Comparison of ENCODE assay signal across 20 cellular contexts in genomic region chr7:27178366-27178765, GRCh38. TPM values are rescaled to one million over a fixed set of nuclear protein-coding genes. Genes with fewer than 3 reads are reported as not detected.
DNase-seq lines count a peak whose midpoint lies in the region; TF ChIP-seq lines count a peak whose summit lies in the region.
"Had no signal": no experiment of that assay in that cellular context is flagged by ENCODE, and none has a peak within 500 bp of the region (broad histone marks: within the 10 kb centered on the region; RNA-seq: fewer than 3 reads in every experiment).

No MANE protein-coding gene starts in this region.

- CTCF ChIA-PET in activated CD4-positive, alpha-beta memory T cell treated with anti-CD3 and anti-CD28 coated beads for 36 hours (lab: Charles Lee), result interaction anchor here (1.4 to 3.4 kb wide), 8 partner anchors 10 to 491 kb away, joined by 3 to 22 read pairs (median 10); partner anchors contain the start of genes HOXA5 and HOXA9
- CTCF ChIA-PET in activated CD4-positive, alpha-beta memory T cell treated with anti-CD3 and anti-CD28 coated beads, Interleukin-2, amount 10 ng/mL, durations not matched to agents 7 days and 5 days (lab: Charles Lee), result interaction anchor here (0.7 to 2.9 kb wide), 7 partner anchors 10 to 785 kb away, joined by 3 to 17 read pairs (median 3); no protein-coding TSS in a partner anchor

- no peak for TF ChIP-seq POLR2A in erythroblast (IDR thresholded peaks at IDR 0.05; ENCODE audit: low read length)

- no peaks in the 10 kb centered on the region for H3K36me3 Mint-ChIP-seq in activated CD4-positive, alpha-beta memory T cell treated with anti-CD3 and anti-CD28 coated beads for 36 hours
- H3K36me3 Mint-ChIP-seq in activated CD4-positive, alpha-beta memory T cell treated with anti-CD3 and anti-CD28 coated beads, Interleukin-2, amount 10 ng/mL, durations not matched to agents 7 days and 5 days (ENCODE audit: low read depth), result no peaks in the 10 kb centered on the region
- H3K36me3 Mint-ChIP-seq in nephron (ENCODE audit: low read depth), result peaks cover 32% of the 10 kb centered on the region
- H3K36me3 Mint-ChIP-seq: stimulated activated effector memory CD8-positive, alpha-beta T cell treated with anti-CD3 and anti-CD28 coated beads, Interleukin-12 subunit alpha, Interleukin-12 subunit beta, amount 100 ng/mL, for 72 hours had no signal

- H3K27ac ChIP-seq in colonic mucosa (peak overlapping the region; percentile 94), urinary bladder (ENCODE audit: low read depth) (peak overlapping the region; percentile 64)
- H3K27ac ChIP-seq: 22Rv1 had no signal

- H3K36me3 ChIP-seq in colonic mucosa, result no peaks in the 10 kb centered on the region
- H3K36me3 ChIP-seq in urinary bladder (ENCODE audit: insufficient read depth), result no peaks in the 10 kb centered on the region

- H3K9me3 ChIP-seq in colonic mucosa, result no peaks in the 10 kb centered on the region

- intact Hi-C loops in activated CD4-positive, alpha-beta memory T cell treated with anti-CD3 and anti-CD28 coated beads for 36 hours (cut with micrococcal nuclease), result loop anchor here (5.0 kb wide), 1 partner anchor 1321 kb away; no protein-coding TSS in a partner anchor
- intact Hi-C loops in colonic mucosa (cut with DNase I), result no loop called here

- POLR2A ChIA-PET in activated CD4-positive, alpha-beta memory T cell treated with anti-CD3 and anti-CD28 coated beads for 36 hours (lab: Charles Lee), result no interaction called here
- POLR2A ChIA-PET in activated CD4-positive, alpha-beta memory T cell treated with anti-CD3 and anti-CD28 coated beads, Interleukin-2, amount 10 ng/mL, durations not matched to agents 7 days and 5 days (lab: Charles Lee), result no interaction called here

- H3K4me1 Mint-ChIP-seq in activated CD4-positive, alpha-beta memory T cell treated with anti-CD3 and anti-CD28 coated beads for 36 hours (ENCODE audit: low read depth), result peaks cover 10% of the 10 kb centered on the region
- peaks cover 3% of the 10 kb centered on the region for H3K4me1 Mint-ChIP-seq in activated CD4-positive, alpha-beta memory T cell treated with anti-CD3 and anti-CD28 coated beads, Interleukin-2, amount 10 ng/mL, durations not matched to agents 7 days and 5 days
- peaks cover 46% of the 10 kb centered on the region for H3K4me1 Mint-ChIP-seq in nephron

- H3K9me3 Mint-ChIP-seq in activated CD4-positive, alpha-beta memory T cell treated with anti-CD3 and anti-CD28 coated beads for 36 hours, result no peaks in the 10 kb centered on the region
- no peaks in the 10 kb centered on the region for H3K9me3 Mint-ChIP-seq in activated CD4-positive, alpha-beta memory T cell treated with anti-CD3 and anti-CD28 coated beads, Interleukin-2, amount 10 ng/mL, durations not matched to agents 7 days and 5 days
- no peaks in the 10 kb centered on the region for H3K9me3 Mint-ChIP-seq in nephron
- H3K9me3 Mint-ChIP-seq: activated CD4-positive, alpha-beta T cell treated with anti-CD3 and anti-CD28 coated beads, Interleukin-2, amount 10 ng/mL, durations not matched to agents 7 days and 5 days; activated T-cell treated with anti-CD3 and anti-CD28 coated beads, Interleukin-2, amount 50 U/mL, for 72 hours; stimulated activated effector memory CD8-positive, alpha-beta T cell treated with anti-CD3 and anti-CD28 coated beads, Interleukin-12 subunit alpha, Interleukin-12 subunit beta, amount 100 ng/mL, for 72 hours had no signal

- H3K4me3 Mint-ChIP-seq in activated CD4-positive, alpha-beta memory T cell treated with anti-CD3 and anti-CD28 coated beads for 36 hours, result no peak overlapping the region
- no peak overlapping the region for H3K4me3 Mint-ChIP-seq in activated CD4-positive, alpha-beta memory T cell treated with anti-CD3 and anti-CD28 coated beads, Interleukin-2, amount 10 ng/mL, durations not matched to agents 7 days and 5 days
- H3K4me3 Mint-ChIP-seq in nephron, result peak overlapping the region; percentile 83 to 93 (median 92)
- H3K4me3 Mint-ChIP-seq: activated CD4-positive, alpha-beta T cell treated with anti-CD3 and anti-CD28 coated beads, Interleukin-2, amount 10 ng/mL, durations not matched to agents 7 days and 5 days; activated T-cell treated with anti-CD3 and anti-CD28 coated beads, Interleukin-2, amount 50 U/mL, for 72 hours; stimulated activated effector memory CD8-positive, alpha-beta T cell treated with anti-CD3 and anti-CD28 coated beads, Interleukin-12 subunit alpha, Interleukin-12 subunit beta, amount 100 ng/mL, for 72 hours had no signal

- peak overlapping the region; percentile 28 for H3K4me3 ChIP-seq in colonic mucosa
- peak overlapping the region; percentile 47 for H3K4me3 ChIP-seq in urinary bladder (ENCODE audit: low read depth, low read length)

- H3K27me3 ChIP-seq in colonic mucosa, result peaks cover 9% of the 10 kb centered on the region

- H3K4me1 ChIP-seq in colonic mucosa (peaks cover 19% of the 10 kb centered on the region), urinary bladder (ENCODE audit: insufficient read depth) (no peaks in the 10 kb centered on the region)

- no peak overlapping the region for H3K27ac Mint-ChIP-seq in activated CD4-positive, alpha-beta memory T cell treated with anti-CD3 and anti-CD28 coated beads for 36 hours
- H3K27ac Mint-ChIP-seq in activated CD4-positive, alpha-beta memory T cell treated with anti-CD3 and anti-CD28 coated beads, Interleukin-2, amount 10 ng/mL, durations not matched to agents 7 days and 5 days, result no peak overlapping the region
- H3K27ac Mint-ChIP-seq in nephron, result peak overlapping the region; percentile 95 to 100 (median 96)
- H3K27ac Mint-ChIP-seq: activated CD4-positive, alpha-beta T cell treated with anti-CD3 and anti-CD28 coated beads, Interleukin-2, amount 10 ng/mL, durations not matched to agents 7 days and 5 days; activated T-cell treated with anti-CD3 and anti-CD28 coated beads, Interleukin-2, amount 50 U/mL, for 72 hours; stimulated activated effector memory CD8-positive, alpha-beta T cell treated with anti-CD3 and anti-CD28 coated beads, Interleukin-12 subunit alpha, Interleukin-12 subunit beta, amount 100 ng/mL, for 72 hours had no signal

- DNase-seq in activated CD4-positive, alpha-beta memory T cell treated with anti-CD3 and anti-CD28 coated beads for 36 hours, result peak; percentile 2
- DNase-seq in activated CD4-positive, alpha-beta memory T cell treated with anti-CD3 and anti-CD28 coated beads, Interleukin-2, amount 10 ng/mL, durations not matched to agents 7 days and 5 days, result no peak
- DNase-seq in colonic mucosa, result no peak
- DNase-seq in DMS53 treated with DMSO at 0.1 percent for 48 hours (lab: John Stamatoyannopoulos, UW; ENCODE audit: unreplicated experiment), result no peak
- no peak for DNase-seq in erythroblast (lab: John Stamatoyannopoulos, UW)
- no peak for DNase-seq in DMS153 (lab: John Stamatoyannopoulos, UW)
- DNase-seq: activated CD4-positive, alpha-beta T cell treated with anti-CD3 and anti-CD28 coated beads, Interleukin-2, amount 10 ng/mL, durations not matched to agents 7 days and 5 days; activated T-cell treated with anti-CD3 and anti-CD28 coated beads, Interleukin-2, amount 50 U/mL, for 72 hours; Calu3; dermis blood vessel endothelial cell; NCI-H2029 treated with DMSO at 0.1 percent for 48 hours; Right ventricle myocardium superior; stimulated activated CD4-positive, alpha-beta T cell treated with anti-CD3 and anti-CD28 coated beads, Interleukin-4, amount 100 ng/mL, for 4 hours had no signal

- H3K9ac ChIP-seq in colonic mucosa (ENCODE audit: low read depth in 2 of 2, low read length in 2 of 2), result peak overlapping the region in 1 of 2 donors; percentile 98

- H3K27me3 Mint-ChIP-seq in activated CD4-positive, alpha-beta memory T cell treated with anti-CD3 and anti-CD28 coated beads for 36 hours, result peaks cover 67% of the 10 kb centered on the region
- peaks cover 65% of the 10 kb centered on the region for H3K27me3 Mint-ChIP-seq in activated CD4-positive, alpha-beta memory T cell treated with anti-CD3 and anti-CD28 coated beads, Interleukin-2, amount 10 ng/mL, durations not matched to agents 7 days and 5 days
- H3K27me3 Mint-ChIP-seq in nephron (ENCODE audit: low read depth), result peaks cover 87% of the 10 kb centered on the region

- WGBS in urinary bladder, result 34% methylated on average over 6 of the region's 6 CpGs

- TF ChIP-seq CTCF in colonic mucosa (IDR thresholded peaks at IDR 0.05), result no peak
- no peak for TF ChIP-seq CTCF in nephron (IDR thresholded peaks at IDR 0.05; ENCODE audit: unreplicated experiment in 3 of 3)

RNA-seq across cellular contexts. Expression of gene HOXA10, which starts 4.2 kb away (rescaled TPM):
- not detected for total RNA-seq in activated CD4-positive, alpha-beta memory T cell treated with anti-CD3 and anti-CD28 coated beads for 36 hours
- total RNA-seq in activated CD4-positive, alpha-beta memory T cell treated with anti-CD3 and anti-CD28 coated beads, Interleukin-2, amount 10 ng/mL, durations not matched to agents 7 days and 5 days, result not detected
- total RNA-seq in colonic mucosa (10 to 100 TPM; 25.4 to 26.0 TPM), urinary bladder (23.2 TPM)
- polyA plus RNA-seq in urinary bladder, result 44.9 TPM
- total RNA-seq: activated CD4-positive, alpha-beta T cell treated with anti-CD3 and anti-CD28 coated beads, Interleukin-2, amount 10 ng/mL, durations not matched to agents 7 days and 5 days; Right ventricle myocardium superior; T-helper 2 cell treated with Interferon-gamma antibody and Interleukin-4, amounts not matched to agents 100 ng/mL and 5 ng/mL, for 36 hours had no signal

RNA-seq across cellular contexts. Expression of gene HOXA11, which starts 6.7 kb away (rescaled TPM):
- total RNA-seq in activated CD4-positive, alpha-beta memory T cell treated with anti-CD3 and anti-CD28 coated beads for 36 hours, result not detected
- total RNA-seq in activated CD4-positive, alpha-beta memory T cell treated with anti-CD3 and anti-CD28 coated beads, Interleukin-2, amount 10 ng/mL, durations not matched to agents 7 days and 5 days, result not detected
- total RNA-seq in colonic mucosa, result 1 to 10 TPM; 2.9 to 3.7 TPM
- total RNA-seq in urinary bladder, result 9.3 TPM
- 39.1 TPM for polyA plus RNA-seq in urinary bladder
- total RNA-seq: activated CD4-positive, alpha-beta T cell treated with anti-CD3 and anti-CD28 coated beads, Interleukin-2, amount 10 ng/mL, durations not matched to agents 7 days and 5 days; pulmonary artery endothelial cell; Right ventricle myocardium superior; T-helper 2 cell treated with Interferon-gamma antibody and Interleukin-4, amounts not matched to agents 100 ng/mL and 5 ng/mL, for 36 hours had no signal

RNA-seq across cellular contexts. Expression of gene HOXA9, which starts 13.0 kb away (rescaled TPM):
- under 1 TPM in 1 of 2 experiments, not detected in 1; 0.19 TPM for total RNA-seq in activated CD4-positive, alpha-beta memory T cell treated with anti-CD3 and anti-CD28 coated beads for 36 hours
- not detected for total RNA-seq in activated CD4-positive, alpha-beta memory T cell treated with anti-CD3 and anti-CD28 coated beads, Interleukin-2, amount 10 ng/mL, durations not matched to agents 7 days and 5 days
- total RNA-seq in colonic mucosa (10 to 100 TPM; 19.5 to 22.1 TPM), urinary bladder (19.8 TPM)
- 20.5 TPM for polyA plus RNA-seq in urinary bladder
- total RNA-seq: activated CD4-positive, alpha-beta T cell treated with anti-CD3 and anti-CD28 coated beads, Interleukin-2, amount 10 ng/mL, durations not matched to agents 7 days and 5 days; activated T-cell treated with anti-CD3 and anti-CD28 coated beads, Interleukin-2, amount 50 U/mL, for 72 hours; Right ventricle myocardium superior; T-helper 2 cell treated with Interferon-gamma antibody and Interleukin-4, amounts not matched to agents 100 ng/mL and 5 ng/mL, for 36 hours had no signal

RNA-seq across cellular contexts. Expression of gene HOXA13, which starts 21.5 kb away (rescaled TPM):
- total RNA-seq in activated CD4-positive, alpha-beta memory T cell treated with anti-CD3 and anti-CD28 coated beads for 36 hours, result not detected
- total RNA-seq in activated CD4-positive, alpha-beta memory T cell treated with anti-CD3 and anti-CD28 coated beads, Interleukin-2, amount 10 ng/mL, durations not matched to agents 7 days and 5 days, result not detected
- 10 to 100 TPM; 22.7 to 33.8 TPM for total RNA-seq in colonic mucosa
- total RNA-seq in urinary bladder, result 43.2 TPM
- polyA plus RNA-seq in urinary bladder, result 24.4 TPM
- total RNA-seq: activated CD4-positive, alpha-beta T cell treated with anti-CD3 and anti-CD28 coated beads, Interleukin-2, amount 10 ng/mL, durations not matched to agents 7 days and 5 days; activated T-cell treated with anti-CD3 and anti-CD28 coated beads, Interleukin-2, amount 50 U/mL, for 72 hours; MCF 10A; pulmonary artery endothelial cell; Right ventricle myocardium superior; T-helper 2 cell treated with Interferon-gamma antibody and Interleukin-4, amounts not matched to agents 100 ng/mL and 5 ng/mL, for 36 hours had no signal

RNA-seq across cellular contexts. Expression of gene HOXA7, which starts 21.9 kb away (rescaled TPM):
- not detected for total RNA-seq in activated CD4-positive, alpha-beta memory T cell treated with anti-CD3 and anti-CD28 coated beads for 36 hours
- total RNA-seq in activated CD4-positive, alpha-beta memory T cell treated with anti-CD3 and anti-CD28 coated beads, Interleukin-2, amount 10 ng/mL, durations not matched to agents 7 days and 5 days, result not detected
- total RNA-seq in colonic mucosa, result 10 to 100 TPM; 21.9 to 24.4 TPM
- 3.7 TPM for total RNA-seq in urinary bladder
- 14.2 TPM for polyA plus RNA-seq in urinary bladder
- total RNA-seq: activated CD4-positive, alpha-beta T cell treated with anti-CD3 and anti-CD28 coated beads, Interleukin-2, amount 10 ng/mL, durations not matched to agents 7 days and 5 days; activated T-cell treated with anti-CD3 and anti-CD28 coated beads, Interleukin-2, amount 50 U/mL, for 72 hours; Calu3; Right ventricle myocardium superior; T-helper 2 cell treated with Interferon-gamma antibody and Interleukin-4, amounts not matched to agents 100 ng/mL and 5 ng/mL, for 36 hours had no signal

Comparison
In these comparisons a context has a peak if more than half of its experiments do, and no peak if none do; other contexts are left out.
1. H3K27ac Mint-ChIP-seq: peak in nephron (3 of 3); none in activated CD4-positive, alpha-beta memory T cell treated with anti-CD3 and anti-CD28 coated beads for 36 hours (single experiment) and activated CD4-positive, alpha-beta memory T cell treated with anti-CD3 and anti-CD28 coated beads, Interleukin-2, amount 10 ng/mL, durations not matched to agents 7 days and 5 days (single experiment).
2. H3K4me3 Mint-ChIP-seq: peak in nephron (3 of 3); none in activated CD4-positive, alpha-beta memory T cell treated with anti-CD3 and anti-CD28 coated beads for 36 hours (single experiment) and activated CD4-positive, alpha-beta memory T cell treated with anti-CD3 and anti-CD28 coated beads, Interleukin-2, amount 10 ng/mL, durations not matched to agents 7 days and 5 days (single experiment).
3. RNA of gene HOXA10, which starts 4.2 kb away (total RNA-seq): 25.4 to 26.0 TPM in colonic mucosa and 23.2 TPM in urinary bladder (single experiment); not detected in activated CD4-positive, alpha-beta memory T cell treated with anti-CD3 and anti-CD28 coated beads for 36 hours and not detected in activated CD4-positive, alpha-beta memory T cell treated with anti-CD3 and anti-CD28 coated beads, Interleukin-2, amount 10 ng/mL, durations not matched to agents 7 days and 5 days; every median in the first group is over 10 times any median in the second.
4. RNA of gene HOXA9, which starts 13.0 kb away (total RNA-seq): 19.5 to 22.1 TPM in colonic mucosa and 19.8 TPM in urinary bladder (single experiment); 0.19 TPM in activated CD4-positive, alpha-beta memory T cell treated with anti-CD3 and anti-CD28 coated beads for 36 hours and not detected in activated CD4-positive, alpha-beta memory T cell treated with anti-CD3 and anti-CD28 coated beads, Interleukin-2, amount 10 ng/mL, durations not matched to agents 7 days and 5 days; every median in the first group is over 10 times any median in the second.